In genomic region chr22:46308283-46308988, GRCh38 we compare ENCODE assay signal across 15 cellular contexts. TPM values are rescaled to one million over a fixed set of nuclear protein-coding genes. Genes with fewer than 3 reads are reported as not detected.
DNase-seq lines count a peak whose midpoint lies in the region; ATAC-seq, FAIRE-seq and TF ChIP-seq lines count a peak whose summit lies in the region.
"Had no signal": no experiment of that assay in that cellular context is flagged by ENCODE, and none has a peak within 500 bp of the region (broad histone marks: within the 10 kb centered on the region; RNA-seq: fewer than 3 reads in every experiment).

No MANE protein-coding gene starts in this region.

- H3K27ac ChIP-seq in A673 (ENCODE audit: low read depth, low read length, poor library complexity, severe bottlenecking): no peak overlapping the region
- H3K27ac ChIP-seq in endothelial cell of umbilical vein (ENCODE audit: insufficient read depth, low read depth, low read length): no peak overlapping the region

- no peak overlapping the region for H3K4me3 Mint-ChIP-seq in osteocyte (ENCODE audit: unreplicated experiment)
- H3K4me3 Mint-ChIP-seq: CD4-positive, CD25-positive, alpha-beta regulatory T cell had no signal

- no peak for TF ChIP-seq POLR2A in endothelial cell of umbilical vein (IDR thresholded peaks at IDR 0.05; ENCODE audit: low read depth, low read length)

- no peaks in the 10 kb centered on the region for H3K36me3 Mint-ChIP-seq in osteocyte (ENCODE audit: unreplicated experiment)
- H3K36me3 Mint-ChIP-seq: CD4-positive, CD25-positive, alpha-beta regulatory T cell had no signal

- CTCF ChIA-PET in A673 (lab: Charles Lee): no interaction called here
- CTCF ChIA-PET in endothelial cell of umbilical vein (lab: Charles Lee): interaction anchor here (1.9 to 2.7 kb wide), 2 partner anchors 10 to 187 kb away, joined by 4 to 9 read pairs; no protein-coding TSS in a partner anchor

- peak overlapping the region; percentile 57 for H3K27ac Mint-ChIP-seq in osteocyte (ENCODE audit: unreplicated experiment)
- H3K27ac Mint-ChIP-seq: CD4-positive, CD25-positive, alpha-beta regulatory T cell had no signal

- no peaks in the 10 kb centered on the region for H3K27me3 Mint-ChIP-seq in osteocyte (ENCODE audit: unreplicated experiment)
- H3K27me3 Mint-ChIP-seq: CD4-positive, CD25-positive, alpha-beta regulatory T cell had no signal

- dilution Hi-C loops in endothelial cell of umbilical vein (cut with MboI; ENCODE audit: extremely low pct_ligation_motif_present, low sequenced_read_pairs): no loop called here

- H3K9me3 ChIP-seq in A673 (ENCODE audit: low read depth, low read length, poor library complexity, severe bottlenecking): no peaks in the 10 kb centered on the region
- H3K9me3 ChIP-seq in endothelial cell of umbilical vein (replicated peaks; ENCODE audit: control insufficient read depth, insufficient read depth, low read length): no peaks in the 10 kb centered on the region

- BruUV-seq in A673 (replicated peaks; lab: Mats Ljungman, UMichigan) (TSS peak; percentile 39), endothelial cell of umbilical vein (replicated peaks; lab: Mats Ljungman, UMichigan) (TSS peak; percentile 51)

- H3K4me1 ChIP-seq in A673 (ENCODE audit: insufficient read depth, low read length, poor library complexity, severe bottlenecking) (no peaks in the 10 kb centered on the region), endothelial cell of umbilical vein (ENCODE audit: control insufficient read depth, extremely low read depth, insufficient read depth, low read length) (peaks cover 6% of the 10 kb centered on the region)

- intact Hi-C loops in A673 (cut with micrococcal nuclease; ENCODE audit: unreplicated experiment): no loop called here
- intact Hi-C loops in endothelial cell of umbilical vein (cut with micrococcal nuclease): no loop called here

- no peak for TF ChIP-seq CTCF in A673 (conservative IDR thresholded peaks at IDR 0.05; ENCODE audit: low read depth, low read length)
- TF ChIP-seq CTCF in endothelial cell of umbilical vein (IDR thresholded peaks at IDR 0.05; ENCODE audit: extremely low read depth in 1 of 2, insufficient read depth in 1 of 2, low read depth in 1 of 2, low read length in 2 of 2): no peak
- no peak for TF ChIP-seq CTCF in osteocyte (IDR thresholded peaks at IDR 0.05)

- ATAC-seq in HG03520 (IDR thresholded peaks at IDR 0.05; ENCODE audit: unreplicated experiment): no peak
- ATAC-seq: PC-3 had no signal

- no peaks in the 10 kb centered on the region for H3K9me3 Mint-ChIP-seq in osteocyte (ENCODE audit: unreplicated experiment)
- H3K9me3 Mint-ChIP-seq: CD4-positive, CD25-positive, alpha-beta regulatory T cell had no signal

- H3K4me3 ChIP-seq in A673 (ENCODE audit: low read depth, low read length, poor library complexity, severe bottlenecking): no peak overlapping the region
- H3K4me3 ChIP-seq in H7 (ENCODE audit: insufficient read depth, low read depth, low read length): no peak overlapping the region
- no peak overlapping the region for H3K4me3 ChIP-seq in endothelial cell of umbilical vein (replicated peaks in 1 of 3; ENCODE audit: insufficient read depth in 1 of 3, low read depth in 1 of 3, low read length in 3 of 3)

- no peak for FAIRE-seq in endothelial cell of umbilical vein (lab: Jason Lieb, UNC)
- FAIRE-seq: H54 had no signal

- no peak overlapping the region for H3K9ac ChIP-seq in endothelial cell of umbilical vein (replicated peaks; ENCODE audit: extremely low read depth, insufficient read depth, low read length)

- H4K20me1 ChIP-seq in endothelial cell of umbilical vein (replicated peaks; ENCODE audit: control insufficient read depth, extremely low read depth, insufficient read depth, low read length): no peaks in the 10 kb centered on the region

- H3K9me1 ChIP-seq in endothelial cell of umbilical vein (replicated peaks; ENCODE audit: control insufficient read depth, extremely low read depth, insufficient read depth, low read length): no peaks in the 10 kb centered on the region

- no peak overlapping the region for H2AFZ ChIP-seq in endothelial cell of umbilical vein (ENCODE audit: low read depth, low read length)

- no peaks in the 10 kb centered on the region for H3K27me3 ChIP-seq in A673 (replicated peaks; ENCODE audit: insufficient read depth, low read depth, low read length, poor library complexity)
- no peaks in the 10 kb centered on the region for H3K27me3 ChIP-seq in H7 (ENCODE audit: control insufficient read depth, insufficient read depth, low read length)
- no peaks in the 10 kb centered on the region for H3K27me3 ChIP-seq in endothelial cell of umbilical vein (ENCODE audit: control insufficient read depth in 2 of 2, insufficient read depth in 2 of 2, low read length in 2 of 2)

- peaks cover 72% of the 10 kb centered on the region for H3K79me2 ChIP-seq in endothelial cell of umbilical vein (ENCODE audit: control insufficient read depth, insufficient read depth, low read length)

- H3K36me3 ChIP-seq in A673 (ENCODE audit: insufficient read depth, low read length, poor library complexity, severe bottlenecking) (peaks cover 74% of the 10 kb centered on the region), H7 (replicated peaks; ENCODE audit: control insufficient read depth, insufficient read depth, low read length) (peaks cover 7% of the 10 kb centered on the region), endothelial cell of umbilical vein (ENCODE audit: control insufficient read depth in 2 of 2, extremely low read depth in 1 of 2, insufficient read depth in 2 of 2, low read length in 2 of 2) (peaks cover 0 to 6% of the 10 kb centered on the region in 2 experiments)

- H3K4me2 ChIP-seq in endothelial cell of umbilical vein (ENCODE audit: insufficient read depth, low read length): no peak overlapping the region

- DNase-seq in A673 (ENCODE audit: low spot score): no peak
- peak; percentile 32 for DNase-seq in H7
- DNase-seq in endothelial cell of umbilical vein (ENCODE audit: low read depth, low spot score): no peak
- DNase-seq in osteocyte (ENCODE audit: extremely low spot score, unreplicated experiment): no peak
- no peak for DNase-seq in NCI-H226
- no peak for DNase-seq in OCI-M1 (lab: John Stamatoyannopoulos, UW)
- DNase-seq: CD4-positive, CD25-positive, alpha-beta regulatory T cell; NCI-H187; NCI-H446; NCI-H69; PC-3 had no signal

- POLR2A ChIA-PET in A673 (lab: Charles Lee; ENCODE audit: low non-redundant PET): no interaction called here
- POLR2A ChIA-PET in endothelial cell of umbilical vein (lab: Charles Lee): no interaction called here

- peaks cover 20% of the 10 kb centered on the region for H3K4me1 Mint-ChIP-seq in osteocyte (ENCODE audit: unreplicated experiment)

RNA-seq across cellular contexts. Expression of gene GTSE1, which starts 11.8 kb away (rescaled TPM):
- total RNA-seq in A673 (2021) (87.3 and 88.1 TPM in 2 replicates), endothelial cell of umbilical vein (57.0 and 57.2 TPM in 2 replicates), osteocyte (9.4 and 10.0 TPM in 2 replicates)
- 38.8 and 42.9 TPM in 2 replicates for total RNA-seq in H7 (2014; rRNA removed; shearing (Covaris generic))
- 22.5 and 25.9 TPM in 2 replicates for polyA plus RNA-seq in endothelial cell of umbilical vein
- polyA plus RNA-seq in endothelial cell of umbilical vein (2011; cell fraction: cytosol; rRNA removed): 19.9 and 20.5 TPM in 2 replicates
- polyA plus RNA-seq in endothelial cell of umbilical vein (2011; cell fraction: nucleus; rRNA removed): 53.4 and 57.7 TPM in 2 replicates
- polyA plus RNA-seq in endothelial cell of umbilical vein (2012): 9.6 and 24.0 TPM in 2 replicates
- 15.1 and 19.5 TPM in 2 replicates for polyA minus RNA-seq in endothelial cell of umbilical vein
- polyA minus RNA-seq in endothelial cell of umbilical vein (2011; cell fraction: cytosol; rRNA and poly(A)+ RNA removed): 23.9 TPM
- 19.8 and 21.3 TPM in 2 replicates for polyA minus RNA-seq in endothelial cell of umbilical vein (2011; cell fraction: nucleus; rRNA and poly(A)+ RNA removed)

RNA-seq across cellular contexts. Expression of gene TRMU, which starts 27.1 kb away (rescaled TPM):
- total RNA-seq in A673 (2021) (83.0 and 90.1 TPM in 2 replicates), endothelial cell of umbilical vein (60.4 and 65.7 TPM in 2 replicates), osteocyte (36.7 and 38.2 TPM in 2 replicates)
- 72.9 and 76.2 TPM in 2 replicates for total RNA-seq in H7 (2014; rRNA removed; shearing (Covaris generic))
- 39.0 and 42.4 TPM in 2 replicates for polyA plus RNA-seq in endothelial cell of umbilical vein
- polyA plus RNA-seq in endothelial cell of umbilical vein (2011; cell fraction: cytosol; rRNA removed): 37.4 and 41.1 TPM in 2 replicates
- polyA plus RNA-seq in endothelial cell of umbilical vein (2011; cell fraction: nucleus; rRNA removed): 126 and 144 TPM in 2 replicates
- 30.3 and 35.4 TPM in 2 replicates for polyA plus RNA-seq in endothelial cell of umbilical vein (2012)
- 40.0 and 53.3 TPM in 2 replicates for polyA minus RNA-seq in endothelial cell of umbilical vein
- 41.2 TPM for polyA minus RNA-seq in endothelial cell of umbilical vein (2011; cell fraction: cytosol; rRNA and poly(A)+ RNA removed)
- 59.6 and 64.9 TPM in 2 replicates for polyA minus RNA-seq in endothelial cell of umbilical vein (2011; cell fraction: nucleus; rRNA and poly(A)+ RNA removed)

RNA-seq across cellular contexts. Expression of gene TTC38, which starts 40.6 kb away (rescaled TPM):
- total RNA-seq in A673 (2021): 11.4 and 16.2 TPM in 2 replicates
- 21.8 and 24.0 TPM in 2 replicates for total RNA-seq in H7 (2014; rRNA removed; shearing (Covaris generic))
- total RNA-seq in endothelial cell of umbilical vein: 33.1 and 39.7 TPM in 2 replicates
- polyA plus RNA-seq in endothelial cell of umbilical vein: 31.6 and 33.5 TPM in 2 replicates
- polyA plus RNA-seq in endothelial cell of umbilical vein (2011; cell fraction: cytosol; rRNA removed): 22.8 and 24.9 TPM in 2 replicates
- 72.1 and 85.3 TPM in 2 replicates for polyA plus RNA-seq in endothelial cell of umbilical vein (2011; cell fraction: nucleus; rRNA removed)
- polyA plus RNA-seq in endothelial cell of umbilical vein (2012): 14.4 and 16.5 TPM in 2 replicates
- 30.5 and 33.4 TPM in 2 replicates for polyA minus RNA-seq in endothelial cell of umbilical vein
- polyA minus RNA-seq in endothelial cell of umbilical vein (2011; cell fraction: cytosol; rRNA and poly(A)+ RNA removed): 50.4 TPM
- polyA minus RNA-seq in endothelial cell of umbilical vein (2011; cell fraction: nucleus; rRNA and poly(A)+ RNA removed): 21.8 and 30.4 TPM in 2 replicates
- 26.2 and 28.1 TPM in 2 replicates for total RNA-seq in osteocyte

RNA-seq across cellular contexts. Expression of gene PKDREJ, which starts 45.3 kb away (rescaled TPM):
- total RNA-seq in A673 (2021) (not detected in 2 replicates), endothelial cell of umbilical vein (not detected in 2 replicates), osteocyte (0.05 TPM in 1 of 2 replicates, not detected in the other)
- total RNA-seq in H7 (2014; rRNA removed; shearing (Covaris generic)): 0.07 TPM in 1 of 2 replicates, not detected in the other
- polyA plus RNA-seq in endothelial cell of umbilical vein: not detected in 2 replicates
- not detected in 2 replicates for polyA plus RNA-seq in endothelial cell of umbilical vein (2011; cell fraction: cytosol; rRNA removed)
- not detected in 2 replicates for polyA plus RNA-seq in endothelial cell of umbilical vein (2011; cell fraction: nucleus; rRNA removed)
- polyA plus RNA-seq in endothelial cell of umbilical vein (2012): 0.03 TPM in 2 replicates
- not detected in 2 replicates for polyA minus RNA-seq in endothelial cell of umbilical vein
- polyA minus RNA-seq in endothelial cell of umbilical vein (2011; cell fraction: cytosol; rRNA and poly(A)+ RNA removed): not detected
- polyA minus RNA-seq in endothelial cell of umbilical vein (2011; cell fraction: nucleus; rRNA and poly(A)+ RNA removed): not detected in 2 replicates
- total RNA-seq: CD4-positive, CD25-positive, alpha-beta regulatory T cell; HT1080; PC-3; SK-MEL-5 had no signal

RNA-seq across cellular contexts. Expression of gene CDPF1, which starts 58.3 kb away (rescaled TPM):
- total RNA-seq in A673 (2021) (7.0 and 12.4 TPM in 2 replicates), endothelial cell of umbilical vein (8.5 and 9.7 TPM in 2 replicates), osteocyte (8.1 and 11.1 TPM in 2 replicates)
- total RNA-seq in H7 (2014; rRNA removed; shearing (Covaris generic)): 24.5 and 29.3 TPM in 2 replicates
- 8.9 and 9.9 TPM in 2 replicates for polyA plus RNA-seq in endothelial cell of umbilical vein
- polyA plus RNA-seq in endothelial cell of umbilical vein (2011; cell fraction: cytosol; rRNA removed): 8.4 and 8.5 TPM in 2 replicates
- polyA plus RNA-seq in endothelial cell of umbilical vein (2011; cell fraction: nucleus; rRNA removed): 9.8 and 10.0 TPM in 2 replicates
- polyA plus RNA-seq in endothelial cell of umbilical vein (2012): 6.6 TPM in 2 replicates
- 2.3 and 2.8 TPM in 2 replicates for polyA minus RNA-seq in endothelial cell of umbilical vein
- 2.2 TPM for polyA minus RNA-seq in endothelial cell of umbilical vein (2011; cell fraction: cytosol; rRNA and poly(A)+ RNA removed)
- polyA minus RNA-seq in endothelial cell of umbilical vein (2011; cell fraction: nucleus; rRNA and poly(A)+ RNA removed): 2.5 and 3.2 TPM in 2 replicates
